ENCODE assay signal across 1 cellular context in genomic region chr2:54429055-54429454, GRCh38.
TF ChIP-seq lines count a peak whose summit lies in the region.

No MANE protein-coding gene starts in this region.

TF ChIP-seq in endothelial cell of umbilical vein, 7 proteins besides CTCF, POLR2A, EP300 and RAD21 (continued from another document):
- TF ChIP-seq MAX (IDR thresholded peaks at IDR 0.05; ENCODE audit: insufficient read depth, insufficient read length) (no peak), GATA2 (IDR thresholded peaks at IDR 0.05; ENCODE audit: insufficient read depth, insufficient read length, low read depth, low read length) (no peak), EZH2 (IDR thresholded peaks at IDR 0.05; ENCODE audit: borderline replicate concordance, low read depth, low read length, severe bottlenecking) (no peak)
